In the genomic region with DNA sequence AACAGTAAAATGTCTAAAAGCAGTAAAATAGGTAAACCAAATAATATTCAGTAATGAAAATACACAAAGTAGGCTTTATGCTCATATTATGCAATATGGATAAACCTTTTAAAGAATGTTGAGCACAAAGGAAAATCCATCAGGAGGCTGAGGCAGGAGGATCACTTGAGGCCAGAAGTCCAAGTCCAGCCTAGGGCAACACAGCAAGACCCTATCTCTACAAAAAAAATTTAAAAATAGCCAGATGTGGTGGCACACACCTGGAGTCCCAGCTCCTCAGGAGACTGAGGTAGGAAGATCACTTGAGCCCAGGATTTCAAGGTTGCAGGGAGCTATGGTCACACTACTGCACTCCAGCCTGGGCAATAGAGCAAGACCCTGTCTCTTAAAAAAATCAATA, we compare ENCODE assay signal across 27 cellular contexts. TPM values are rescaled to one million over a fixed set of nuclear protein-coding genes. Genes with fewer than 3 reads are reported as not detected.
"Had no signal": no experiment of that assay in that cellular context is flagged by ENCODE, and none has a peak within 500 bp of the region (broad histone marks: within the 10 kb centered on the region; RNA-seq: fewer than 3 reads in every experiment).

No MANE protein-coding gene starts in this region.

- H3K27me3 ChIP-seq: left lung, pancreas, sigmoid colon, spleen, suprapubic skin, tibial artery, upper lobe of right lung had no signal

- ATAC-seq: left colon; left lung; lower lobe of right lung; naive thymus-derived CD8-positive, alpha-beta T cell; pancreas; stimulated activated effector memory CD8-positive, alpha-beta T cell treated with anti-CD3 and anti-CD28 coated beads, Interleukin-12 subunit alpha, Interleukin-12 subunit beta, amount 100 ng/mL, for 72 hours; upper lobe of right lung had no signal

- FAIRE-seq: keratinocyte, pancreas, small intestine, urothelium cell line had no signal

- H3K4me3 ChIP-seq: left lung, lower lobe of right lung, pancreas, prostate gland, sigmoid colon, spleen, suprapubic skin, thoracic aorta, tibial artery, upper lobe of right lung had no signal

- H3K4me1 ChIP-seq: pancreas, prostate gland, sigmoid colon, upper lobe of right lung had no signal

- H3K36me3 ChIP-seq: left lung, lower lobe of right lung, pancreas, prostate gland, sigmoid colon, spleen, suprapubic skin, thoracic aorta, tibial artery, upper lobe of right lung had no signal

- DNase-seq: hippocampal formation; kidney glomerular epithelial cell; left colon; left lung; lower lobe of right lung; mammary epithelial cell; mesenchymal stem cell; naive thymus-derived CD8-positive, alpha-beta T cell; nucleus accumbens; pancreas; posterior cingulate gyrus; retina; right cardiac atrium; sigmoid colon; small intestine; spleen; stimulated activated CD4-positive, alpha-beta T cell treated with anti-CD3 and anti-CD28 coated beads, Interleukin-4, amount 100 ng/mL, for 24 hours; stimulated activated naive CD4-positive, alpha-beta T cell; tibial artery; trophoblast cell; upper lobe of right lung had no signal

- H3K27ac ChIP-seq: left lung, lower lobe of right lung, pancreas, prostate gland, sigmoid colon, spleen, suprapubic skin, thoracic aorta, tibial artery, upper lobe of right lung had no signal

- H3K9me3 ChIP-seq: lower lobe of right lung, pancreas, prostate gland, suprapubic skin, thoracic aorta had no signal

RNA-seq across cellular contexts. Expression of gene LMO2, which starts 17.7 kb away (rescaled TPM):
- polyA plus RNA-seq: naive thymus-derived CD8-positive, alpha-beta T cell had no signal
